Comparison of ENCODE assay signal across 15 cellular contexts in genomic region chr1:27301582-27302199, GRCh38. TPM values are rescaled to one million over a fixed set of nuclear protein-coding genes. Genes with fewer than 3 reads are reported as not detected.
DNase-seq lines count a peak whose midpoint lies in the region; TF ChIP-seq lines count a peak whose summit lies in the region.
"Had no signal": no experiment of that assay in that cellular context is flagged by ENCODE, and none has a peak within 500 bp of the region (broad histone marks: within the 10 kb centered on the region; RNA-seq: fewer than 3 reads in every experiment).

No MANE protein-coding gene starts in this region.

- H3F3A ChIP-seq in neural progenitor cell (ENCODE audit: low read depth), result peaks cover 35% of the 10 kb centered on the region

- H3K4me2 ChIP-seq in skeletal muscle satellite cell (ENCODE audit: low read length), result no peak overlapping the region
- no peak overlapping the region for H3K4me2 ChIP-seq in neural progenitor cell

- H3K4me3 Mint-ChIP-seq in endodermal cell (no peak overlapping the region), neural progenitor cell (no peak overlapping the region)

- no peak overlapping the region for H2AFZ ChIP-seq in neural progenitor cell (replicated peaks)

- H3K4me3 ChIP-seq in endodermal cell (ENCODE audit: low read length), result no peak overlapping the region
- H3K4me3 ChIP-seq in skeletal muscle satellite cell (ENCODE audit: low read length), result no peak overlapping the region
- no peak overlapping the region for H3K4me3 ChIP-seq in neural progenitor cell
- H3K4me3 ChIP-seq: lung, right lobe of liver, tibial nerve had no signal

- H3K9me3 ChIP-seq in endodermal cell (ENCODE audit: control insufficient read depth, low read length), result no peaks in the 10 kb centered on the region
- H3K9me3 ChIP-seq in skeletal muscle satellite cell (replicated peaks; ENCODE audit: low read length), result no peaks in the 10 kb centered on the region
- no peaks in the 10 kb centered on the region for H3K9me3 ChIP-seq in neural progenitor cell (ENCODE audit: low read depth)
- H3K9me3 ChIP-seq: neutrophil, right lobe of liver, tibial nerve had no signal

- H3K4me1 Mint-ChIP-seq in endodermal cell, result peaks cover 33% of the 10 kb centered on the region
- H3K4me1 Mint-ChIP-seq in neural progenitor cell, result peaks cover 33% of the 10 kb centered on the region

- peaks cover 24% of the 10 kb centered on the region for H3K4me1 ChIP-seq in endodermal cell (ENCODE audit: control insufficient read depth, insufficient read depth, low read length)
- H3K4me1 ChIP-seq in skeletal muscle satellite cell (ENCODE audit: control insufficient read depth, insufficient read depth, low read length), result peaks cover 36% of the 10 kb centered on the region
- peaks cover 37% of the 10 kb centered on the region for H3K4me1 ChIP-seq in neural progenitor cell
- H3K4me1 ChIP-seq: right lobe of liver had no signal

- no peak overlapping the region for H3K9ac ChIP-seq in endodermal cell (ENCODE audit: extremely low read depth, low read length, poor library complexity, severe bottlenecking)
- H3K9ac ChIP-seq in skeletal muscle satellite cell (ENCODE audit: low read depth, low read length), result peak overlapping the region; percentile 78
- H3K9ac ChIP-seq in neural progenitor cell, result no peak overlapping the region

- peaks cover 23% of the 10 kb centered on the region for H3K36me3 Mint-ChIP-seq in endodermal cell (ENCODE audit: low read depth)
- peaks cover 14% of the 10 kb centered on the region for H3K36me3 Mint-ChIP-seq in neural progenitor cell

- no peak overlapping the region for H3K27ac ChIP-seq in endodermal cell (ENCODE audit: low read depth, low read length)
- H3K27ac ChIP-seq in neural progenitor cell, result no peak overlapping the region
- H3K27ac ChIP-seq: 22Rv1, neutrophil, right lobe of liver had no signal

- DNase-seq in DMS53 (lab: John Stamatoyannopoulos, UW), result peak; percentile 44
- DNase-seq in DMS53 treated with DMSO at 0.1 percent for 48 hours (lab: John Stamatoyannopoulos, UW; ENCODE audit: unreplicated experiment), result no peak
- peak; percentile 89 for DNase-seq in NCI-H2107 (lab: John Stamatoyannopoulos, UW)
- peak; percentile 72 for DNase-seq in endodermal cell
- DNase-seq in GOT3 (lab: John Stamatoyannopoulos, UW), result no peak
- DNase-seq in KG1 (lab: John Stamatoyannopoulos, UW), result no peak
- no peak for DNase-seq in neural progenitor cell (ENCODE audit: low spot score)
- DNase-seq: right lobe of liver; stimulated activated CD4-positive, alpha-beta T cell treated with anti-CD3 and anti-CD28 coated beads, Interleukin-2, amount 100 ng/mL, for 48 hours had no signal

- H3K27ac Mint-ChIP-seq in endodermal cell, result peak overlapping the region; percentile 52
- H3K27ac Mint-ChIP-seq in neural progenitor cell, result no peak overlapping the region
- H3K27ac Mint-ChIP-seq: activated T-helper 2 cell treated with anti-CD3 and anti-CD28 coated beads, Interferon-gamma antibody, Interleukin-2, Interleukin-4, amounts not matched to agents 10 μg/mL and 5 μg/mL and 100 μg/mL, durations not matched to agents 14 hours and 24 hours and 36 hours had no signal

- TF ChIP-seq CTCF in endodermal cell (conservative IDR thresholded peaks at IDR 0.05) (no peak), neural progenitor cell (IDR thresholded peaks at IDR 0.05) (no peak)

- no peaks in the 10 kb centered on the region for H3K27me3 Mint-ChIP-seq in endodermal cell (ENCODE audit: insufficient read depth)
- H3K27me3 Mint-ChIP-seq in neural progenitor cell (ENCODE audit: insufficient read depth, low read depth), result peaks cover 4% of the 10 kb centered on the region

- H3K9me3 Mint-ChIP-seq in endodermal cell, result no peaks in the 10 kb centered on the region
- no peaks in the 10 kb centered on the region for H3K9me3 Mint-ChIP-seq in neural progenitor cell
- H3K9me3 Mint-ChIP-seq: activated T-helper 2 cell treated with anti-CD3 and anti-CD28 coated beads, Interferon-gamma antibody, Interleukin-2, Interleukin-4, amounts not matched to agents 10 μg/mL and 5 μg/mL and 100 μg/mL, durations not matched to agents 14 hours and 24 hours and 36 hours had no signal

- H4K20me1 ChIP-seq in neural progenitor cell (ENCODE audit: low read depth), result no peaks in the 10 kb centered on the region

- H3K27me3 ChIP-seq in endodermal cell (ENCODE audit: control insufficient read depth, insufficient read depth, low read length, poor library complexity, severe bottlenecking) (no peaks in the 10 kb centered on the region), skeletal muscle satellite cell (ENCODE audit: control insufficient read depth, insufficient read depth, low read length) (no peaks in the 10 kb centered on the region), neural progenitor cell (no peaks in the 10 kb centered on the region)
- H3K27me3 ChIP-seq: neutrophil, right lobe of liver, tibial nerve had no signal

- no peaks in the 10 kb centered on the region for H3K79me2 ChIP-seq in neural progenitor cell (ENCODE audit: low read depth)

- 81 to 84% methylated on average over 9 to 10 of the region's 10 CpGs for WGBS in endodermal cell (ENCODE audit: insufficient coverage in 1 of 2, insufficient read length in 1 of 2), 2 experiments

- H3K36me3 ChIP-seq in endodermal cell (ENCODE audit: control insufficient read depth, insufficient read depth, low read length), result peaks cover 18% of the 10 kb centered on the region
- H3K36me3 ChIP-seq in skeletal muscle satellite cell (ENCODE audit: insufficient read depth, low read length), result peaks cover 22% of the 10 kb centered on the region
- no peaks in the 10 kb centered on the region for H3K36me3 ChIP-seq in neural progenitor cell

RNA-seq across cellular contexts. Expression of gene TMEM222, which starts 20.3 kb away (rescaled TPM):
- total RNA-seq in endodermal cell, result 10 to 100 TPM; 26.0 to 31.8 TPM
- polyA plus RNA-seq in endodermal cell (2013, experiment 1 of 2), result 22.2 TPM
- polyA plus RNA-seq in endodermal cell (2013, experiment 2 of 2), result 22.5 TPM
- 22.8 and 27.1 TPM in 2 replicates for total RNA-seq in skeletal muscle satellite cell (2012; rRNA removed)
- total RNA-seq in neural progenitor cell (ENCODE audit: low replicate concordance), result 7.4 and 28.7 TPM in 2 replicates

RNA-seq across cellular contexts. Expression of gene SYTL1, which starts 40.1 kb away (rescaled TPM):
- total RNA-seq in endodermal cell, result 1 to 10 TPM; 6.7 to 7.5 TPM
- polyA plus RNA-seq in endodermal cell (2013, experiment 1 of 2), result 3.2 TPM
- 4.9 TPM for polyA plus RNA-seq in endodermal cell (2013, experiment 2 of 2)
- 0.25 TPM in 1 of 2 replicates, not detected in the other for total RNA-seq in skeletal muscle satellite cell (2012; rRNA removed)
- 5.7 and 7.9 TPM in 2 replicates for total RNA-seq in neural progenitor cell (ENCODE audit: low replicate concordance)

Comparison
In these comparisons a context has a peak if more than half of its experiments do, and no peak if none do; other contexts are left out.
1. DNase-seq: peak in DMS53 (single experiment), NCI-H2107 (single experiment) and endodermal cell (single experiment); none in DMS53 treated with DMSO at 0.1 percent for 48 hours (single experiment), GOT3 (single experiment), KG1 (single experiment) and neural progenitor cell (single experiment).